8 cellular contexts compared by ENCODE assay signal in the genomic region with DNA sequence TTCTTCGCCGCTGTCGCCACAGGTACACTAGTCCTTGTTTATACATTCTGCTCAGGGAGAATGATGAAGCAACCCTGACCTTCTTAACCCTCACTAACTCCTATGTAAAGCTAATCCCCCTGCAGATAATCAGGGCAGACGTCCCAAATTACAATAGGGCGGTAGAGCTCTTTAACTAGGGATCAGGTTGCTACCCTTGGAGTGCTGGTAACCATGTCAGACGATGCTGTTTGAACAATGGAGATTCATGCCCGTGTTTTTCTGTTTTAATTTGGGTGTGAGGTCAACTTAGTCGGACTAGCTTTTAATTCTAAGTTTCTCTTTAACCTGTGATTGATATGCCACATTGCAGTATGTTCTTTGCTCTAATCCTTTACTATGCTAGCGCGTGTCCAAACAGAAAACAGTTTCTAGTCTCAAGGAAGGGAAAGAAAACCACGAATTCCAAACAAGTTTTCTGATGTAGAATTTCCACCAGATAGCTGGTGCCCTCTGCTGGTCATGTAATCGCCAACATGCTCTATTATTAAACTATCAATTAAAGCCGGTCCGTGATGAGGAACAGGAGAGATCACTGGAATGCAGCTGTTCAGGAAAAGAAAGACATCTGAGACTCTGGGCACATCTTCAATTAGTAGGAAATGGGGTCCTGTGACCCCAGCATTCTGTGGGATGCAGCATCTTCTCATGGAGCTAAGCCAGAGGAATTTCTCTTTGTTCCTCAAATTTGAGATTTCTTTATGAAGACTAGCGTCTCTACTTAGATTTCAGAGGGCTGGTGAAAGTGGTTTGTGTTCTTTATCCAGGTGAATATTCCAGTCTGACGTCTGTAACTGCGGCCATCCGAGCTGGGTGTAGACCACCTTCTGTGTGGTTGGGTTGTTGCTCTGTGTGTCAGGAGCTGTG. TPM values are rescaled to one million over a fixed set of nuclear protein-coding genes. Genes with fewer than 3 reads are reported as not detected.
DNase-seq lines count a peak whose midpoint lies in the region; ATAC-seq lines count a peak whose summit lies in the region.

No MANE protein-coding gene starts in this region.

- H3K4me3 ChIP-seq in skeletal muscle tissue (ENCODE audit: low read length in 3 of 3) = peak overlapping the region; percentile 30 to 67 (median 50)

- H3K9me3 ChIP-seq in skeletal muscle tissue (ENCODE audit: control insufficient read depth in 3 of 3, low read length in 3 of 3) = no peaks in the 10 kb centered on the region

- peak overlapping the region; percentile 25 to 48 (median 40) for H3K9ac ChIP-seq in skeletal muscle tissue (ENCODE audit: low read depth in 1 of 3, low read length in 3 of 3)

- H3K27ac ChIP-seq in caudate nucleus (ENCODE audit: low read depth, low read length) (peak overlapping the region; percentile 39), skeletal muscle tissue (ENCODE audit: low read depth, low read length) (no peak overlapping the region)

- no peaks in the 10 kb centered on the region for H3K36me3 ChIP-seq in skeletal muscle tissue (ENCODE audit: control insufficient read depth in 3 of 3, insufficient read depth in 3 of 3, low read length in 3 of 3)

- DNase-seq in GM04503 (ENCODE audit: low read depth) = peak; percentile 15
- DNase-seq in NCI-H1105 (lab: John Stamatoyannopoulos, UW) = peak; percentile 52
- peak; percentile 2 for DNase-seq in T-helper 22 cell (ENCODE audit: low read depth)
- peak in 39 of 61 donors; percentile 9 to 80 (median 31) for DNase-seq in caudate nucleus (lab: John Stamatoyannopoulos, UW)
- peak; percentile 50 for DNase-seq in iPS-NIHi11 (ENCODE audit: low spot score)

- H3K4me1 ChIP-seq in skeletal muscle tissue (ENCODE audit: control insufficient read depth in 3 of 3, insufficient read depth in 3 of 3, low read length in 3 of 3) = peaks cover 3 to 5% (median 3%) of the 10 kb centered on the region in 3 donors

- ATAC-seq in HG02763 (IDR thresholded peaks at IDR 0.05; ENCODE audit: unreplicated experiment) = no peak
- ATAC-seq in GM19452 (IDR thresholded peaks at IDR 0.05; ENCODE audit: unreplicated experiment) = no peak

- H3K27me3 ChIP-seq in skeletal muscle tissue (ENCODE audit: control insufficient read depth in 3 of 3, insufficient read depth in 3 of 3, low read length in 3 of 3) = no peaks in the 10 kb centered on the region

RNA-seq across cellular contexts. Expression of a gene that starts 18.3 kb away (rescaled TPM):
- total RNA-seq in skeletal muscle tissue = 47.0 TPM

RNA-seq across cellular contexts. Expression of a gene that starts 31.3 kb away (rescaled TPM):
- total RNA-seq in skeletal muscle tissue = 11.5 TPM

Comparison
In these comparisons a context has a peak if more than half of its experiments do, and no peak if none do; other contexts are left out.
1. DNase-seq: peak in every context shown above with its lines; median percentile 52 in NCI-H1105; 50 in iPS-NIHi11; 31 in caudate nucleus; 15 in GM04503; 2 in T-helper 22 cell.